13 cellular contexts compared by ENCODE assay signal in genomic region chr12:69880566-69880965, GRCh38. TPM values are rescaled to one million over a fixed set of nuclear protein-coding genes. Genes with fewer than 3 reads are reported as not detected.
DNase-seq lines count a peak whose midpoint lies in the region; ATAC-seq and TF ChIP-seq lines count a peak whose summit lies in the region.
"Had no signal": no experiment of that assay in that cellular context is flagged by ENCODE, and none has a peak within 500 bp of the region (broad histone marks: within the 10 kb centered on the region; RNA-seq: fewer than 3 reads in every experiment).

No MANE protein-coding gene starts in this region.

- H3K27me3 Mint-ChIP-seq in chondrocyte (ENCODE audit: low read depth) = no peaks in the 10 kb centered on the region
- H3K27me3 Mint-ChIP-seq in naive thymus-derived CD4-positive, alpha-beta T cell = peaks cover 10 to 35% (median 26%) of the 10 kb centered on the region in 5 donors

- no peak overlapping the region for H2BK5ac ChIP-seq in trophoblast cell (ENCODE audit: low read depth, low read length, poor library complexity)

- DNase-seq in NCI-H510A treated with DMSO at 0.1 percent for 48 hours (lab: John Stamatoyannopoulos, UW) = peak; percentile 15
- DNase-seq in NCI-H510A (lab: John Stamatoyannopoulos, UW) = no peak
- DNase-seq in NT2/D1 (ENCODE audit: low read depth, low spot score) = peak; percentile 60
- no peak for DNase-seq in chondrocyte (ENCODE audit: low spot score)
- DNase-seq in trophoblast cell = no peak
- no peak for DNase-seq in naive thymus-derived CD4-positive, alpha-beta T cell
- no peak for DNase-seq in KBM-7
- DNase-seq in HEK293T (ENCODE audit: extremely low spot score) = no peak
- DNase-seq: DND-41, mucosa of descending colon, NCI-H1417 had no signal

- no peak overlapping the region for H2AFZ ChIP-seq in trophoblast cell (ENCODE audit: insufficient read depth, low read length, poor library complexity)

- intact Hi-C loops in naive thymus-derived CD4-positive, alpha-beta T cell (cut with micrococcal nuclease) = no loop called here

- H3K4me2 ChIP-seq in trophoblast cell (ENCODE audit: low read length) = no peak overlapping the region

- no peak overlapping the region for H3K27ac Mint-ChIP-seq in chondrocyte (ENCODE audit: unreplicated experiment)
- no peak overlapping the region for H3K27ac Mint-ChIP-seq in naive thymus-derived CD4-positive, alpha-beta T cell

- no peak for ATAC-seq in naive thymus-derived CD4-positive, alpha-beta T cell
- ATAC-seq: mucosa of descending colon had no signal

- H4K12ac ChIP-seq in trophoblast cell (ENCODE audit: low read depth, low read length) = no peak overlapping the region

- in situ Hi-C loops in KBM-7 (cut with MboI; ENCODE audit: low pct_unique_long_range_greater_than_20kb, low sequenced_read_pairs) = loop anchor here (25.0 kb wide), 1 partner anchor 832 kb away; no protein-coding TSS in a partner anchor

- peaks cover 19% of the 10 kb centered on the region for H3K4me1 Mint-ChIP-seq in chondrocyte (ENCODE audit: low read depth)
- H3K4me1 Mint-ChIP-seq in naive thymus-derived CD4-positive, alpha-beta T cell = peaks cover 0 to 8% (median 4%) of the 10 kb centered on the region in 7 donors

- no peak overlapping the region for H2BK12ac ChIP-seq in trophoblast cell (ENCODE audit: low read length)

- no peaks in the 10 kb centered on the region for H3K36me3 Mint-ChIP-seq in chondrocyte (ENCODE audit: low read depth)
- no peaks in the 10 kb centered on the region for H3K36me3 Mint-ChIP-seq in naive thymus-derived CD4-positive, alpha-beta T cell

- H3K14ac ChIP-seq in trophoblast cell (ENCODE audit: low read length) = no peak overlapping the region

- peak overlapping the region; percentile 5 for H2BK120ac ChIP-seq in trophoblast cell (ENCODE audit: insufficient read depth, low read length, poor library complexity)

- H3K27ac ChIP-seq in trophoblast cell (ENCODE audit: low read depth, low read length) = no peak overlapping the region
- H3K27ac ChIP-seq in naive thymus-derived CD4-positive, alpha-beta T cell (ENCODE audit: low read depth, low read length) = no peak overlapping the region
- H3K27ac ChIP-seq: suprapubic skin had no signal

- H3K23ac ChIP-seq in trophoblast cell (ENCODE audit: low read length) = no peak overlapping the region

- POLR2A ChIA-PET in naive thymus-derived CD4-positive, alpha-beta T cell (lab: Charles Lee) = no interaction called here
- POLR2A ChIA-PET in HEK293T (lab: Yijun Ruan, JAX) = no interaction called here

- CTCF ChIA-PET in naive thymus-derived CD4-positive, alpha-beta T cell (lab: Charles Lee) = interaction anchor here (1.5 to 2.7 kb wide), 3 partner anchors 695 to 849 kb away, joined by 4 to 14 read pairs (median 11); no protein-coding TSS in a partner anchor
- CTCF ChIA-PET in HEK293T (lab: Yijun Ruan, JAX) = interaction anchor here (1.0 to 1.3 kb wide), 2 partner anchors 9 to 701 kb away, joined by 3 to 4 read pairs; no protein-coding TSS in a partner anchor

- no peaks in the 10 kb centered on the region for H3K9me3 Mint-ChIP-seq in chondrocyte (ENCODE audit: low read depth)
- no peaks in the 10 kb centered on the region for H3K9me3 Mint-ChIP-seq in naive thymus-derived CD4-positive, alpha-beta T cell

- H3K4me3 Mint-ChIP-seq in chondrocyte (ENCODE audit: unreplicated experiment) = no peak overlapping the region
- no peak overlapping the region for H3K4me3 Mint-ChIP-seq in naive thymus-derived CD4-positive, alpha-beta T cell

- H3K27me3 ChIP-seq in NT2/D1 (ENCODE audit: insufficient read depth, insufficient read length) (peaks cover 3% of the 10 kb centered on the region), trophoblast cell (ENCODE audit: insufficient read depth, low read length) (no peaks in the 10 kb centered on the region)
- H3K27me3 ChIP-seq in naive thymus-derived CD4-positive, alpha-beta T cell (ENCODE audit: control insufficient read depth in 2 of 2, insufficient read depth in 2 of 2, low read length in 2 of 2) = no peaks in the 10 kb centered on the region
- H3K27me3 ChIP-seq: suprapubic skin had no signal

- no peak overlapping the region for H3K4me3 ChIP-seq in NT2/D1 (ENCODE audit: insufficient read length, low read depth)
- no peak overlapping the region for H3K4me3 ChIP-seq in trophoblast cell (ENCODE audit: low read depth, low read length)
- H3K4me3 ChIP-seq in naive thymus-derived CD4-positive, alpha-beta T cell (ENCODE audit: low read length) = no peak overlapping the region
- H3K4me3 ChIP-seq: mucosa of descending colon, suprapubic skin had no signal

- no peak overlapping the region for H3K18ac ChIP-seq in trophoblast cell (ENCODE audit: low read length)

- H4K8ac ChIP-seq in trophoblast cell (ENCODE audit: low read depth, low read length) = no peak overlapping the region

- H3K79me2 ChIP-seq in trophoblast cell (ENCODE audit: control insufficient read depth, insufficient read depth, low read length, poor library complexity) = no peaks in the 10 kb centered on the region

- H3K4me1 ChIP-seq in NT2/D1 (ENCODE audit: insufficient read depth, insufficient read length) (peaks cover 2% of the 10 kb centered on the region), trophoblast cell (ENCODE audit: control insufficient read depth in 1 of 2, insufficient read depth in 2 of 2, low read length in 2 of 2) (no peaks in the 10 kb centered on the region)
- no peaks in the 10 kb centered on the region for H3K4me1 ChIP-seq in naive thymus-derived CD4-positive, alpha-beta T cell (ENCODE audit: control insufficient read depth in 2 of 2, insufficient read depth in 2 of 2, low read length in 2 of 2)

- no peak overlapping the region for H3K4ac ChIP-seq in trophoblast cell (ENCODE audit: low read depth, low read length)

- WGBS in trophoblast cell (ENCODE audit: extremely low coverage, insufficient coverage, insufficient read length) = no CpG with 5 or more reads among the region's 4 CpGs

- peak; percentile 44 for TF ChIP-seq CTCF in chondrocyte (IDR thresholded peaks at IDR 0.05)

- H3K79me1 ChIP-seq in trophoblast cell (ENCODE audit: low read length) = no peaks in the 10 kb centered on the region

- H4K91ac ChIP-seq in trophoblast cell (ENCODE audit: low read depth, low read length) = no peak overlapping the region

- H3K9ac ChIP-seq in NT2/D1 (ENCODE audit: insufficient read length, low read depth) (no peak overlapping the region), trophoblast cell (ENCODE audit: low read length) (no peak overlapping the region)

- H3K36me3 ChIP-seq in NT2/D1 (ENCODE audit: insufficient read depth, insufficient read length, low read length) (no peaks in the 10 kb centered on the region), trophoblast cell (ENCODE audit: control insufficient read depth in 1 of 2, insufficient read depth in 2 of 2, low read length in 2 of 2) (no peaks in the 10 kb centered on the region)
- no peaks in the 10 kb centered on the region for H3K36me3 ChIP-seq in naive thymus-derived CD4-positive, alpha-beta T cell (ENCODE audit: control insufficient read depth in 2 of 3, insufficient read depth in 3 of 3, low read length in 3 of 3)
- H3K36me3 ChIP-seq: suprapubic skin had no signal

- H2AK5ac ChIP-seq in trophoblast cell (ENCODE audit: low read length) = no peak overlapping the region

- H3K9me3 ChIP-seq in NT2/D1 (ENCODE audit: insufficient read depth, low read length) = 0 out of 2 replicates have a peak, but pooled peaks cover 5% of the 10 kb centered on the region
- H3K9me3 ChIP-seq in trophoblast cell (ENCODE audit: insufficient read depth, low read depth, low read length) = no peaks in the 10 kb centered on the region
- no peaks in the 10 kb centered on the region for H3K9me3 ChIP-seq in naive thymus-derived CD4-positive, alpha-beta T cell (ENCODE audit: control insufficient read depth in 2 of 3, low read length in 3 of 3)
- H3K9me3 ChIP-seq: mucosa of descending colon, suprapubic skin had no signal

TF ChIP-seq in HEK293T, 16 proteins besides CTCF, POLR2A, EP300 and RAD21:
- TF ChIP-seq L3MBTL2 (conservative IDR thresholded peaks at IDR 0.05) (no peak), ELF4 (IDR thresholded peaks at IDR 0.05) (no peak), TARDBP (IDR thresholded peaks at IDR 0.05) (no peak), SUZ12 (IDR thresholded peaks at IDR 0.05) (no peak), BHLHE40 (IDR thresholded peaks at IDR 0.05; ENCODE audit: borderline replicate concordance) (no peak), LEF1 (IDR thresholded peaks at IDR 0.05; ENCODE audit: borderline replicate concordance) (no peak), HDGF (IDR thresholded peaks at IDR 0.05; ENCODE audit: borderline replicate concordance) (no peak)

RNA-seq across cellular contexts. Expression of gene MYRFL, which starts 55.5 kb away (rescaled TPM):
- total RNA-seq in chondrocyte = 0.27 to 0.41 TPM (median 0.35 TPM) in 3 replicates
- 0.21 and 0.37 TPM in 2 replicates for polyA plus RNA-seq in trophoblast cell (2013)
- total RNA-seq in naive thymus-derived CD4-positive, alpha-beta T cell = under 1 TPM in 1 of 5 experiments, not detected in 4; 0.24 TPM
- polyA plus RNA-seq in naive thymus-derived CD4-positive, alpha-beta T cell = not detected
- polyA plus RNA-seq: AG04450 had no signal

Comparison
In these comparisons a context has a peak if more than half of its experiments do, and no peak if none do; other contexts are left out.
1. DNase-seq: peak in NCI-H510A treated with DMSO at 0.1 percent for 48 hours (single experiment) and NT2/D1 (single experiment); none in NCI-H510A (single experiment), chondrocyte (single experiment), trophoblast cell (0 of 2), naive thymus-derived CD4-positive, alpha-beta T cell (0 of 9), KBM-7 (single experiment) and HEK293T (single experiment).